23 cellular contexts compared by ENCODE assay signal in genomic region chr4:96486563-96486962, GRCh38.
"Had no signal": no experiment of that assay in that cellular context is flagged by ENCODE, and none has a peak within 500 bp of the region (broad histone marks: within the 10 kb centered on the region; RNA-seq: fewer than 3 reads in every experiment).

No MANE protein-coding gene starts in this region.

- H3K4me1 ChIP-seq: esophagus muscularis mucosa, left lung, prostate gland, right atrium auricular region, testis, tibial nerve, upper lobe of left lung had no signal

- H3K27me3 ChIP-seq: esophagus muscularis mucosa, left lung, right atrium auricular region, testis, tibial nerve, upper lobe of left lung had no signal

- H3K4me3 Mint-ChIP-seq: endodermal cell; naive thymus-derived CD8-positive, alpha-beta T cell; nephron progenitor cell; stimulated activated memory B cell treated with anti-CD40 and anti-IgM and Interleukin-4, amounts not matched to agents 10 μg/mL and 1 μg/mL and 100 μg/mL, for 72 hours had no signal

- H3K4me1 Mint-ChIP-seq: naive thymus-derived CD8-positive, alpha-beta T cell; nephron progenitor cell; stimulated activated memory B cell treated with anti-CD40 and anti-IgM and Interleukin-4, amounts not matched to agents 10 μg/mL and 1 μg/mL and 100 μg/mL, for 72 hours had no signal

- H3K4me3 ChIP-seq: esophagus muscularis mucosa, left lung, prostate gland, right atrium auricular region, smooth muscle cell, testis, tibial nerve, upper lobe of left lung had no signal

- H3K36me3 ChIP-seq: esophagus muscularis mucosa, left lung, prostate gland, right atrium auricular region, tibial nerve, upper lobe of left lung had no signal

- H3K9me3 ChIP-seq: esophagus muscularis mucosa, left lung, prostate gland, testis, upper lobe of left lung had no signal

- H3K4me2 ChIP-seq: smooth muscle cell had no signal

- H3K27ac ChIP-seq: esophagus muscularis mucosa, left lung, prostate gland, right atrium auricular region, testis, tibial nerve, upper lobe of left lung had no signal

- ATAC-seq: left lung; naive thymus-derived CD8-positive, alpha-beta T cell; sciatic nerve; stimulated activated memory B cell treated with anti-CD40 and anti-IgM and Interleukin-4, amounts not matched to agents 10 μg/mL and 1 μg/mL and 100 μg/mL, for 72 hours; stimulated activated naive CD8-positive, alpha-beta T cell treated with anti-CD3 and anti-CD28 coated beads, Interleukin-15, Interleukin-2, amounts not matched to agents 100 U/mL and 50 U/mL, for 24 hours had no signal

- H3K27me3 Mint-ChIP-seq: naive thymus-derived CD8-positive, alpha-beta T cell; stimulated activated memory B cell treated with anti-CD40 and anti-IgM and Interleukin-4, amounts not matched to agents 10 μg/mL and 1 μg/mL and 100 μg/mL, for 72 hours had no signal

- DNase-seq: effector CD8-positive, alpha-beta T cell; endodermal cell; foreskin melanocyte; hypothalamus; kidney; left lung; naive thymus-derived CD8-positive, alpha-beta T cell; nephron progenitor cell; nucleus accumbens; stimulated activated CD4-positive, alpha-beta T cell treated with anti-CD3 and anti-CD28 coated beads, Interleukin-12 subunit alpha, Interleukin-12 subunit beta, amount 100 ng/mL, for 4 hours; stimulated activated CD4-positive, alpha-beta T cell treated with anti-CD3 and anti-CD28 coated beads, Interleukin-2, amount 100 ng/mL, for 24 hours; stimulated activated CD4-positive, alpha-beta T cell treated with anti-CD3 and anti-CD28 coated beads, Interleukin-4, amount 100 ng/mL, for 24 hours; stimulated activated naive CD8-positive, alpha-beta T cell treated with anti-CD3 and anti-CD28 coated beads, Interleukin-15, Interleukin-2, amounts not matched to agents 100 U/mL and 50 U/mL, for 24 hours; substantia nigra; testis; upper lobe of left lung had no signal

- H3K27ac Mint-ChIP-seq: endodermal cell; naive thymus-derived CD8-positive, alpha-beta T cell; nephron progenitor cell; stimulated activated memory B cell treated with anti-CD40 and anti-IgM and Interleukin-4, amounts not matched to agents 10 μg/mL and 1 μg/mL and 100 μg/mL, for 72 hours had no signal

- H3K36me3 Mint-ChIP-seq: naive thymus-derived CD8-positive, alpha-beta T cell; stimulated activated memory B cell treated with anti-CD40 and anti-IgM and Interleukin-4, amounts not matched to agents 10 μg/mL and 1 μg/mL and 100 μg/mL, for 72 hours had no signal
